In the genomic region with DNA sequence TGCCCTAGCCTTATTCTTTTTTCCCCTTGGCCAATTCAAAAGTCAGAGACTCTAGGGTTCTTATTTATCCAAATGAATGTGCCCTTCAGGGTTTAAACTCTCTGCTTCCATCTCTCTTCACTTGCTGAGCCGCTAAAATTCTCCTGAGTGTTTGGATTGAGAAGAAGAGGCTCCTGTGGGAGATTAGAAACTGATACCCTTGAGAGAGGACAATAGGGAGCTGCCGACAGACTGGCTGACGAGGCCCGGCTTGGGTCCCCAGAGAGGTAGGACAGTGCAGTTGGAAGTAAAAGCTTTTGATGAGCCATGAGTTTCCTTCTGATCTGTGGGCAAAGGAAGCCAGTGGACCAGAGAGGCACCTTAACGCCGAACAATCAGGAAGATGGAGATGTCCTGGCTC, we compare ENCODE assay signal across 21 cellular contexts. TPM values are rescaled to one million over a fixed set of nuclear protein-coding genes. Genes with fewer than 3 reads are reported as not detected.
DNase-seq lines count a peak whose midpoint lies in the region; ATAC-seq, FAIRE-seq and TF ChIP-seq lines count a peak whose summit lies in the region.
"Had no signal": no experiment of that assay in that cellular context is flagged by ENCODE, and none has a peak within 500 bp of the region (broad histone marks: within the 10 kb centered on the region; RNA-seq: fewer than 3 reads in every experiment).

No MANE protein-coding gene starts in this region.

- H4K20me1 ChIP-seq in astrocyte (ENCODE audit: insufficient read depth, low read length) (no peaks in the 10 kb centered on the region), osteoblast (ENCODE audit: insufficient read depth, low read length) (no peaks in the 10 kb centered on the region)

- 52% methylated on average over 6 of the region's 6 CpGs for WGBS in prostate gland

- no peak overlapping the region for H3K4me3 ChIP-seq in astrocyte (ENCODE audit: insufficient read depth, low read depth, low read length)
- H3K4me3 ChIP-seq in osteoblast (ENCODE audit: insufficient read depth, low read length), result no peak overlapping the region
- H3K4me3 ChIP-seq in prostate gland, result no peak overlapping the region
- H3K4me3 ChIP-seq: cardiac muscle cell, esophagus muscularis mucosa, lower lobe of right lung, SJCRH30 had no signal

- peak; percentile 17 for DNase-seq in DMS153 treated with DMSO at 0.1 percent for 48 hours (lab: John Stamatoyannopoulos, UW; ENCODE audit: unreplicated experiment)
- peak; percentile 29 for DNase-seq in NCI-H2107 (lab: John Stamatoyannopoulos, UW)
- no peak for DNase-seq in astrocyte (ENCODE audit: low read depth)
- DNase-seq in osteoblast (ENCODE audit: insufficient read length, low spot score, missing footprints), result no peak
- no peak for DNase-seq in prostate gland (ENCODE audit: low spot score)
- no peak for DNase-seq in HuH-7.5 (ENCODE audit: low spot score)
- DNase-seq: activated CD8-positive, alpha-beta memory T cell treated with anti-CD3 and anti-CD28 coated beads for 24 hours; lower lobe of right lung; NCI-H1048; NCI-H748 treated with DMSO at 0.1 percent for 48 hours; SJCRH30; stimulated activated naive CD8-positive, alpha-beta T cell treated with anti-CD3 and anti-CD28 coated beads, Interleukin-15, amount 100 ng/mL, for 72 hours had no signal

- no peak for FAIRE-seq in astrocyte (lab: Jason Lieb, UNC)

- no peak overlapping the region for H3K9ac ChIP-seq in astrocyte (ENCODE audit: low read length)
- H3K9ac ChIP-seq: KMS-11, parathyroid adenoma had no signal

- H3K9me3 ChIP-seq in astrocyte (ENCODE audit: insufficient read depth, low read depth, low read length), result no peaks in the 10 kb centered on the region
- no peaks in the 10 kb centered on the region for H3K9me3 ChIP-seq in osteoblast (ENCODE audit: low read depth, low read length)
- no peaks in the 10 kb centered on the region for H3K9me3 ChIP-seq in prostate gland
- H3K9me3 ChIP-seq: esophagus muscularis mucosa, lower lobe of right lung, SJCRH30 had no signal

- H3K79me2 ChIP-seq in astrocyte (ENCODE audit: insufficient read depth, low read length), result no peaks in the 10 kb centered on the region
- no peaks in the 10 kb centered on the region for H3K79me2 ChIP-seq in osteoblast (ENCODE audit: insufficient read depth, low read length)
- H3K79me2 ChIP-seq: parathyroid adenoma had no signal

- H3K4me2 ChIP-seq in astrocyte (ENCODE audit: low read length) (no peak overlapping the region), osteoblast (ENCODE audit: insufficient read depth, low read length) (no peak overlapping the region)
- H3K4me2 ChIP-seq: KMS-11 had no signal

- H3K9me3 Mint-ChIP-seq in astrocyte (ENCODE audit: unreplicated experiment), result peaks cover under 1% of the 10 kb centered on the region
- H3K9me3 Mint-ChIP-seq: activated T-helper 1 cell treated with anti-CD3 and anti-CD28 coated beads, Interleukin-12 subunit alpha, Interleukin-12 subunit beta, Interleukin-2, Interleukin-4 antibody, amounts not matched to agents 30 ng/mL and 10 ng/mL and 1 ng/mL, durations not matched to agents 14 hours and 24 hours and 36 hours; stimulated activated naive CD8-positive, alpha-beta T cell treated with anti-CD3 and anti-CD28 coated beads, Interleukin-15, amount 100 ng/mL, for 72 hours; T-helper 2 cell treated with Interferon-gamma antibody and Interleukin-4, amounts not matched to agents 5 μg/mL and 100 μg/mL, for 36 hours had no signal

- H3K36me3 ChIP-seq in astrocyte (ENCODE audit: insufficient read depth, low read length) (peaks cover 6% of the 10 kb centered on the region), osteoblast (ENCODE audit: insufficient read depth, low read length) (peaks cover 16% of the 10 kb centered on the region), prostate gland (no peaks in the 10 kb centered on the region)
- H3K36me3 ChIP-seq: lower lobe of right lung, SJCRH30 had no signal

- no peak for TF ChIP-seq POLR2A in prostate gland (IDR thresholded peaks at IDR 0.05)

- intact Hi-C loops in prostate gland (cut with DNase I), result loop anchor here (5.0 to 10.0 kb wide), 3 partner anchors 83 to 545 kb away; partner anchors contain the start of gene ROR1

- H3K4me1 Mint-ChIP-seq in astrocyte (ENCODE audit: low read depth, unreplicated experiment), result peaks cover 37% of the 10 kb centered on the region
- H3K4me1 Mint-ChIP-seq: stimulated activated naive CD8-positive, alpha-beta T cell treated with anti-CD3 and anti-CD28 coated beads, Interleukin-15, amount 100 ng/mL, for 72 hours had no signal

- no peaks in the 10 kb centered on the region for H3K27me3 ChIP-seq in astrocyte (ENCODE audit: insufficient read depth, low read length)
- no peaks in the 10 kb centered on the region for H3K27me3 ChIP-seq in osteoblast (ENCODE audit: insufficient read depth, low read length)
- H3K27me3 ChIP-seq in prostate gland (replicated peaks; ENCODE audit: insufficient read depth), result no peaks in the 10 kb centered on the region
- H3K27me3 ChIP-seq: cardiac muscle cell, esophagus muscularis mucosa, SJCRH30 had no signal

- TF ChIP-seq CTCF in astrocyte (IDR thresholded peaks at IDR 0.05; ENCODE audit: insufficient read depth, low read depth, low read length) (no peak), osteoblast (IDR thresholded peaks at IDR 0.05; ENCODE audit: extremely low read depth, low read depth, low read length) (no peak), prostate gland (IDR thresholded peaks at IDR 0.05) (no peak)

- H3K36me3 Mint-ChIP-seq in astrocyte (ENCODE audit: low read depth, unreplicated experiment), result peaks cover 18% of the 10 kb centered on the region

- H2AFZ ChIP-seq in astrocyte (ENCODE audit: low read depth, low read length) (no peak overlapping the region), osteoblast (ENCODE audit: low read length) (no peak overlapping the region)
- H2AFZ ChIP-seq: parathyroid adenoma had no signal

- no peak overlapping the region for H3K4me3 Mint-ChIP-seq in astrocyte (ENCODE audit: unreplicated experiment)
- H3K4me3 Mint-ChIP-seq: activated T-helper 1 cell treated with anti-CD3 and anti-CD28 coated beads, Interleukin-12 subunit alpha, Interleukin-12 subunit beta, Interleukin-2, Interleukin-4 antibody, amounts not matched to agents 30 ng/mL and 10 ng/mL and 1 ng/mL, durations not matched to agents 14 hours and 24 hours and 36 hours; stimulated activated naive CD8-positive, alpha-beta T cell treated with anti-CD3 and anti-CD28 coated beads, Interleukin-15, amount 100 ng/mL, for 72 hours; T-helper 2 cell treated with Interferon-gamma antibody and Interleukin-4, amounts not matched to agents 5 μg/mL and 100 μg/mL, for 36 hours had no signal

- no peaks in the 10 kb centered on the region for H3K27me3 Mint-ChIP-seq in astrocyte (ENCODE audit: low read depth, unreplicated experiment)

- peak overlapping the region; percentile 72 for H3K27ac Mint-ChIP-seq in astrocyte (ENCODE audit: unreplicated experiment)
- H3K27ac Mint-ChIP-seq: activated T-helper 1 cell treated with anti-CD3 and anti-CD28 coated beads, Interleukin-12 subunit alpha, Interleukin-12 subunit beta, Interleukin-2, Interleukin-4 antibody, amounts not matched to agents 30 ng/mL and 10 ng/mL and 1 ng/mL, durations not matched to agents 14 hours and 24 hours and 36 hours; stimulated activated naive CD8-positive, alpha-beta T cell treated with anti-CD3 and anti-CD28 coated beads, Interleukin-15, amount 100 ng/mL, for 72 hours; T-helper 2 cell treated with Interferon-gamma antibody and Interleukin-4, amounts not matched to agents 5 μg/mL and 100 μg/mL, for 36 hours had no signal

- H3K27ac ChIP-seq in astrocyte (ENCODE audit: low read depth, low read length) (peak overlapping the region; percentile 19), osteoblast (ENCODE audit: low read depth, low read length) (peak overlapping the region; percentile 7), prostate gland (peak overlapping the region in 1 of 2 donors; percentile 10)
- H3K27ac ChIP-seq: cardiac muscle cell, KMS-11, lower lobe of right lung, parathyroid adenoma, SJCRH30 had no signal

- no peak for ATAC-seq in GM19328 (IDR thresholded peaks at IDR 0.05; ENCODE audit: unreplicated experiment)
- ATAC-seq: HCT116; stimulated activated naive CD8-positive, alpha-beta T cell treated with anti-CD3 and anti-CD28 coated beads, Interleukin-15, amount 100 ng/mL, for 72 hours had no signal

- peaks cover 7% of the 10 kb centered on the region for H3K4me1 ChIP-seq in astrocyte (ENCODE audit: insufficient read depth, low read length)
- peaks cover 41% of the 10 kb centered on the region for H3K4me1 ChIP-seq in osteoblast (ENCODE audit: insufficient read depth, low read length)
- no peaks in the 10 kb centered on the region for H3K4me1 ChIP-seq in prostate gland (replicated peaks)
- H3K4me1 ChIP-seq: SJCRH30 had no signal

RNA-seq across cellular contexts. Expression of gene UBE2U, which starts 41.3 kb away (rescaled TPM):
- total RNA-seq in astrocyte, result not detected in 2 replicates
- not detected in 2 replicates for total RNA-seq in osteoblast
- 1 to 10 TPM in 1 of 2 donors, not detected in 1; 1.8 TPM for total RNA-seq in prostate gland
- total RNA-seq: activated T-helper 1 cell treated with anti-CD3 and anti-CD28 coated beads, Interleukin-12 subunit alpha, Interleukin-12 subunit beta, Interleukin-2, Interleukin-4 antibody, amounts not matched to agents 30 ng/mL and 10 ng/mL and 1 ng/mL, durations not matched to agents 14 hours and 24 hours and 36 hours; cardiac muscle cell; esophagus muscularis mucosa; lower lobe of right lung; SJCRH30; urinary bladder had no signal

Comparison
In these comparisons a context has a peak if more than half of its experiments do, and no peak if none do; other contexts are left out.
1. DNase-seq: peak in DMS153 treated with DMSO at 0.1 percent for 48 hours (single experiment) and NCI-H2107 (single experiment); none in astrocyte (single experiment), osteoblast (single experiment), prostate gland (single experiment) and HuH-7.5 (single experiment).